Comparison of ENCODE assay signal across 13 cellular contexts in the genomic region with DNA sequence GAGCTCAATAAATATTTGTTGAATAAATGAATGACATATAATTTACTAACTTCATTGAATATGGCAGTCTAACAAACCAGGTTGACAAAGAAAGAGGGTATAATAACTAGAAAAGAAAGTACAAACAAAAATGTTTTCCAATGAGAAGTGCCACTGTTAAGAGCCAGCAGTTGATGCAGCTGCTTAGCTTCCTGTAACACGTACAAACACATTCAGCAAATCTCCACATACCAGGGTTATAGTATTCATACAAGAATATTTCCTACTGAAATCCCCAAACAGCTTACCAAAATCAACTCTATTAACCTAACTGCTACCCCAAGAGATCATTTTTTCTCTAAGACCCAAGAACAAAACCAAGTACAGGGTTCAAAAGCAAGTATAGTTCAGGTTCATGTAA.
A peak's percentile ranks its signal among the peaks of the same experiment; 100 is the strongest.
DNase-seq lines count a peak whose midpoint lies in the region; ATAC-seq, FAIRE-seq and TF ChIP-seq lines count a peak whose summit lies in the region.
"Had no signal": no experiment of that assay in that cellular context is flagged by ENCODE, and none has a peak within 500 bp of the region (broad histone marks: within the 10 kb centered on the region; RNA-seq: fewer than 3 reads in every experiment).

No MANE protein-coding gene starts in this region.

- H3K9me2 ChIP-seq in OCI-LY7 (ENCODE audit: insufficient read depth, low read length): no peaks in the 10 kb centered on the region

- no peak for TF ChIP-seq CTCF in left ventricle myocardium inferior (IDR thresholded peaks at IDR 0.05; ENCODE audit: borderline replicate concordance)
- no peak for TF ChIP-seq CTCF in sigmoid colon (IDR thresholded peaks at IDR 0.05)
- no peak for TF ChIP-seq CTCF in glutamatergic neuron (IDR thresholded peaks at IDR 0.05; ENCODE audit: partially characterized antibody, unreplicated experiment)
- TF ChIP-seq CTCF in OCI-LY7 (conservative IDR thresholded peaks at IDR 0.05; ENCODE audit: low read length): no peak

- WGBS in sigmoid colon, 2 donors: 32 to 64% methylated on average over 1 of the region's 1 CpG

- H3K27ac ChIP-seq in CD8-positive, alpha-beta memory T cell (ENCODE audit: low read depth, low read length): no peak overlapping the region
- peak overlapping the region; percentile 67 for H3K27ac ChIP-seq in left ventricle myocardium inferior (replicated peaks)
- H3K27ac ChIP-seq in sigmoid colon: peak overlapping the region; percentile 63 to 83 (median 82)
- no peak overlapping the region for H3K27ac ChIP-seq in OCI-LY7 (ENCODE audit: low read depth, low read length, poor library complexity, severe bottlenecking)

- BruUV-seq in OCI-LY7 (replicated peaks; lab: Mats Ljungman, UMichigan): no TSS peak

- intact Hi-C loops in left ventricle myocardium inferior (cut with micrococcal nuclease): no loop called here
- intact Hi-C loops in sigmoid colon (cut with DNase I): no loop called here
- intact Hi-C loops in OCI-LY7 (cut with micrococcal nuclease; ENCODE audit: unreplicated experiment): no loop called here

- TF ChIP-seq EP300 in sigmoid colon (IDR thresholded peaks at IDR 0.05): no peak

- no peak overlapping the region for H3K4me3 Mint-ChIP-seq in CD8-positive, alpha-beta memory T cell
- H3K4me3 Mint-ChIP-seq in activated naive CD8-positive, alpha-beta T cell treated with anti-CD3 and anti-CD28 coated beads, Interleukin-2, amount 50 U/mL, for 24 hours: no peak overlapping the region
- H3K4me3 Mint-ChIP-seq in glutamatergic neuron (ENCODE audit: unreplicated experiment): no peak overlapping the region
- H3K4me3 Mint-ChIP-seq: activated naive CD4-positive, alpha-beta T cell treated with anti-CD3 and anti-CD28 coated beads for 36 hours; CD14-positive monocyte; endodermal cell had no signal

- no peak for TF ChIP-seq POLR2A in sigmoid colon (IDR thresholded peaks at IDR 0.05)
- no peak for TF ChIP-seq POLR2A in GM12892 (IDR thresholded peaks at IDR 0.05; ENCODE audit: low read depth, low read length)

- CTCF ChIA-PET in CD8-positive, alpha-beta memory T cell (lab: Charles Lee): no interaction called here
- CTCF ChIA-PET in OCI-LY7 (lab: Charles Lee; ENCODE audit: unreplicated experiment): no interaction called here

- H3K36me3 ChIP-seq in CD8-positive, alpha-beta memory T cell (ENCODE audit: insufficient read depth, low read length): no peaks in the 10 kb centered on the region
- H3K36me3 ChIP-seq in left ventricle myocardium inferior: no peaks in the 10 kb centered on the region
- no peaks in the 10 kb centered on the region for H3K36me3 ChIP-seq in sigmoid colon
- H3K36me3 ChIP-seq in OCI-LY7 (ENCODE audit: insufficient read depth, low read length): peaks cover 7% of the 10 kb centered on the region; the same call in 1 of the 2 replicates

- no peak overlapping the region for H2AFZ ChIP-seq in OCI-LY7 (ENCODE audit: low read length)

- H3K4me3 ChIP-seq in CD8-positive, alpha-beta memory T cell (ENCODE audit: low read length): no peak overlapping the region
- no peak overlapping the region for H3K4me3 ChIP-seq in left ventricle myocardium inferior
- no peak overlapping the region for H3K4me3 ChIP-seq in sigmoid colon
- no peak overlapping the region for H3K4me3 ChIP-seq in OCI-LY7 (ENCODE audit: low read depth, low read length, poor library complexity, severe bottlenecking)

- peaks cover 0 to 9% (median 4%) of the 10 kb centered on the region in 3 donors for H3K36me3 Mint-ChIP-seq in CD8-positive, alpha-beta memory T cell
- peaks cover 6% of the 10 kb centered on the region for H3K36me3 Mint-ChIP-seq in activated naive CD8-positive, alpha-beta T cell treated with anti-CD3 and anti-CD28 coated beads, Interleukin-2, amount 50 U/mL, for 24 hours (ENCODE audit: low read depth)
- no peaks in the 10 kb centered on the region for H3K36me3 Mint-ChIP-seq in glutamatergic neuron (ENCODE audit: unreplicated experiment)

- peak overlapping the region in 7 of 8 donors; percentile 20 to 75 (median 44) for H3K27ac Mint-ChIP-seq in CD8-positive, alpha-beta memory T cell
- H3K27ac Mint-ChIP-seq in activated naive CD8-positive, alpha-beta T cell treated with anti-CD3 and anti-CD28 coated beads, Interleukin-2, amount 50 U/mL, for 24 hours: peak overlapping the region; percentile 1
- no peak overlapping the region for H3K27ac Mint-ChIP-seq in glutamatergic neuron (ENCODE audit: unreplicated experiment)
- H3K27ac Mint-ChIP-seq: activated naive CD4-positive, alpha-beta T cell treated with anti-CD3 and anti-CD28 coated beads for 36 hours; endodermal cell had no signal

- peaks cover 28 to 43% (median 37%) of the 10 kb centered on the region in 3 donors for H3K4me1 Mint-ChIP-seq in CD8-positive, alpha-beta memory T cell
- H3K4me1 Mint-ChIP-seq in activated naive CD8-positive, alpha-beta T cell treated with anti-CD3 and anti-CD28 coated beads, Interleukin-2, amount 50 U/mL, for 24 hours: peaks cover 23% of the 10 kb centered on the region
- no peaks in the 10 kb centered on the region for H3K4me1 Mint-ChIP-seq in glutamatergic neuron (ENCODE audit: low read depth, unreplicated experiment)

- H4K20me1 ChIP-seq in OCI-LY7 (ENCODE audit: insufficient read depth, low read length): no peaks in the 10 kb centered on the region; the same call in 1 of the 2 replicates

- no peaks in the 10 kb centered on the region for H3K27me3 Mint-ChIP-seq in CD8-positive, alpha-beta memory T cell
- no peaks in the 10 kb centered on the region for H3K27me3 Mint-ChIP-seq in activated naive CD8-positive, alpha-beta T cell treated with anti-CD3 and anti-CD28 coated beads, Interleukin-2, amount 50 U/mL, for 24 hours
- no peaks in the 10 kb centered on the region for H3K27me3 Mint-ChIP-seq in glutamatergic neuron (ENCODE audit: unreplicated experiment)

- no peak for DNase-seq in CD8-positive, alpha-beta memory T cell
- no peak for DNase-seq in activated naive CD8-positive, alpha-beta T cell treated with anti-CD3 and anti-CD28 coated beads, Interleukin-2, amount 50 U/mL, for 24 hours
- no peak for DNase-seq in left ventricle myocardium inferior
- DNase-seq in sigmoid colon: no peak
- no peak for DNase-seq in glutamatergic neuron
- no peak for DNase-seq in OCI-LY7 (ENCODE audit: low spot score)
- DNase-seq in GM12892 (ENCODE audit: insufficient read length): no peak
- DNase-seq: activated naive CD4-positive, alpha-beta T cell treated with anti-CD3 and anti-CD28 coated beads for 36 hours; endodermal cell; stimulated activated naive CD4-positive, alpha-beta T cell had no signal

- H3K79me2 ChIP-seq in OCI-LY7 (ENCODE audit: insufficient read depth, low read depth, low read length): no peaks in the 10 kb centered on the region

- POLR2A ChIA-PET in CD8-positive, alpha-beta memory T cell (lab: Charles Lee): interaction anchor here (0.7 kb wide), 1 partner anchor 1335 kb away, joined by 4 read pairs; no protein-coding TSS in a partner anchor
- POLR2A ChIA-PET in OCI-LY7 (lab: Charles Lee): interaction anchor here (0.5 to 0.6 kb wide), 2 partner anchors 18 to 679 kb away, joined by 4 read pairs; no protein-coding TSS in a partner anchor

- no peaks in the 10 kb centered on the region for H3K4me1 ChIP-seq in CD8-positive, alpha-beta memory T cell (ENCODE audit: insufficient read depth, low read length)
- H3K4me1 ChIP-seq in left ventricle myocardium inferior (peaks cover 62% of the 10 kb centered on the region), sigmoid colon (peaks cover 0 to 61% (median 59%) of the 10 kb centered on the region in 4 donors), OCI-LY7 (ENCODE audit: insufficient read depth, low read length, poor library complexity, severe bottlenecking) (no peaks in the 10 kb centered on the region)

- H3K27me3 ChIP-seq in CD8-positive, alpha-beta memory T cell (ENCODE audit: insufficient read depth, low read length, poor library complexity, severe bottlenecking): no peaks in the 10 kb centered on the region
- H3K27me3 ChIP-seq in left ventricle myocardium inferior (ENCODE audit: low read depth) (no peaks in the 10 kb centered on the region), sigmoid colon (no peaks in the 10 kb centered on the region)

- no peaks in the 10 kb centered on the region for H3K9me3 ChIP-seq in CD8-positive, alpha-beta memory T cell (ENCODE audit: low read length)
- H3K9me3 ChIP-seq in left ventricle myocardium inferior (replicated peaks) (no peaks in the 10 kb centered on the region), sigmoid colon (no peaks in the 10 kb centered on the region), OCI-LY7 (ENCODE audit: low read length) (no peaks in the 10 kb centered on the region)

- no peak for ATAC-seq in activated naive CD8-positive, alpha-beta T cell treated with anti-CD3 and anti-CD28 coated beads, Interleukin-2, amount 50 U/mL, for 24 hours
- ATAC-seq in HG03460 (IDR thresholded peaks at IDR 0.05; ENCODE audit: unreplicated experiment): no peak

- no peak for FAIRE-seq in GM12892 (lab: Jason Lieb, UNC)
- FAIRE-seq: HTR-8/SVneo had no signal

- H3K4me2 ChIP-seq in OCI-LY7 (ENCODE audit: low read length): no peak overlapping the region

- H3K9me3 Mint-ChIP-seq in CD8-positive, alpha-beta memory T cell: no peaks in the 10 kb centered on the region
- H3K9me3 Mint-ChIP-seq in activated naive CD8-positive, alpha-beta T cell treated with anti-CD3 and anti-CD28 coated beads, Interleukin-2, amount 50 U/mL, for 24 hours: no peaks in the 10 kb centered on the region
- no peaks in the 10 kb centered on the region for H3K9me3 Mint-ChIP-seq in glutamatergic neuron (ENCODE audit: unreplicated experiment)
- H3K9me3 Mint-ChIP-seq: activated naive CD4-positive, alpha-beta T cell treated with anti-CD3 and anti-CD28 coated beads for 36 hours; CD14-positive monocyte; endodermal cell had no signal

Comparison
In these comparisons a context has a peak if more than half of its experiments do, and no peak if none do; other contexts are left out.
1. H3K27ac ChIP-seq: peak in left ventricle myocardium inferior (single experiment) and sigmoid colon (4 of 4); none in CD8-positive, alpha-beta memory T cell (single experiment) and OCI-LY7 (single experiment).